1 cellular context compared by ENCODE assay signal in the genomic region with DNA sequence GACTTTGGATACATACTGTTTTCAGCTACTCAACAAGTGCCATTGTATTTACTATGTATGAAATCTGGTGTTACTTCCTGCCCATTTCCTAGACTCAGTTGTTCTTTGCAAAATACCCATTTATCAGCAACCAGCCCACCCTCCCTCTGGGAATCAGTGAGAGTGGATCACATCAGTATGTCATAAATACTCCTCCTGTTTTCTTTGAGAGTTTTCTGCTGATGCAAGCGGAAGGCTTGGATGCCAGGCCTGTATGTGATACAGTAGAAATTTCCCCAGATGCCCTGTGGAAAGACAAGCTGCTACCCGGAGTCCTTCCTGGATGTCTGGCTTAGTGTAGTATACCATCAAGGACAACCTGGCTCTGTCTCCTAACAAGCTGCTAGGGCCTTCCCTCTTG.
TF ChIP-seq lines count a peak whose summit lies in the region.

No MANE protein-coding gene starts in this region.

TF ChIP-seq in GM12891, 5 proteins besides CTCF, POLR2A, EP300 and RAD21 (continued from another document):
- no peak for TF ChIP-seq POLR2AphosphoS5 (IDR thresholded peaks at IDR 0.05; ENCODE audit: low read depth, low read length)
- TF ChIP-seq POU2F2 (IDR thresholded peaks at IDR 0.05; ENCODE audit: low read depth, low read length): no peak
